Comparison of ENCODE assay signal across 25 cellular contexts in genomic region chr22:44071760-44072159, GRCh38.
"Had no signal": no experiment of that assay in that cellular context is flagged by ENCODE, and none has a peak within 500 bp of the region (broad histone marks: within the 10 kb centered on the region; RNA-seq: fewer than 3 reads in every experiment).

No MANE protein-coding gene starts in this region.

- H2AFZ ChIP-seq: hepatocyte had no signal

- H3K36me3 ChIP-seq: heart right ventricle, left lung, lower lobe of right lung, ovary, prostate gland, right lobe of liver, tibial nerve, uterus had no signal

- DNase-seq: heart right ventricle; kidney glomerular epithelial cell; left cardiac atrium; left lung; lower lobe of right lung; mammary epithelial cell; mesendoderm; naive thymus-derived CD4-positive, alpha-beta T cell; ovary; right lobe of liver; stimulated activated CD4-positive, alpha-beta T cell treated with anti-CD3 and anti-CD28 coated beads, Interleukin-1b, Interleukin-23, amount 100 ng/mL, for 48 hours; stimulated activated CD4-positive, alpha-beta T cell treated with anti-CD3 and anti-CD28 coated beads, Interleukin-2, amount 100 ng/mL, for 48 hours; stimulated activated CD4-positive, alpha-beta T cell treated with anti-CD3 and anti-CD28 coated beads, Interleukin-4, amount 100 ng/mL, for 4 hours; stimulated activated CD8-positive, alpha-beta memory T cell treated with anti-CD3 and anti-CD28 coated beads, Interleukin-4, amount 100 ng/mL, for 48 hours; stimulated activated naive CD4-positive, alpha-beta T cell treated with Interleukin-2 at 50 U/mL for 16 hours; stimulated activated naive CD8-positive, alpha-beta T cell treated with anti-CD3 and anti-CD28 coated beads, Interleukin-15, amount 100 ng/mL, for 72 hours had no signal

- H3K27ac ChIP-seq: hepatocyte, left lung, lower lobe of right lung, ovary, prostate gland, right lobe of liver, tibial nerve, uterus had no signal

- H3K4me3 ChIP-seq: heart right ventricle, hepatocyte, left lung, lower lobe of right lung, ovary, prostate gland, right lobe of liver, smooth muscle cell, tibial nerve, uterus had no signal

- H3K9me3 Mint-ChIP-seq: mesothelial cell of epicardium; naive thymus-derived CD4-positive, alpha-beta T cell; natural killer cell treated with Interleukin-12 subunit alpha and Interleukin-12 subunit beta and Interleukin-15 and Interleukin-18, amount 100 ng/mL, for 72 hours; stimulated activated memory B cell treated with anti-CD40 and anti-IgM and Interleukin-4, amounts not matched to agents 10 μg/mL and 1 μg/mL and 100 μg/mL, for 72 hours; stimulated activated naive CD8-positive, alpha-beta T cell treated with anti-CD3 and anti-CD28 coated beads, Interleukin-15, amount 100 ng/mL, for 72 hours; type B pancreatic cell had no signal

- H3K27me3 ChIP-seq: heart right ventricle, hepatocyte, left lung, ovary, right lobe of liver, tibial nerve, uterus had no signal

- H3K27me3 Mint-ChIP-seq: stimulated activated memory B cell treated with anti-CD40 and anti-IgM and Interleukin-4, amounts not matched to agents 10 μg/mL and 1 μg/mL and 100 μg/mL, for 72 hours; type B pancreatic cell had no signal

- ATAC-seq: left lung; lower lobe of right lung; naive thymus-derived CD4-positive, alpha-beta T cell; natural killer cell treated with Interleukin-12 subunit alpha and Interleukin-12 subunit beta and Interleukin-15 and Interleukin-18, amount 100 ng/mL, for 72 hours; right lobe of liver; stimulated activated memory B cell treated with anti-CD40 and anti-IgM and Interleukin-4, amounts not matched to agents 10 μg/mL and 1 μg/mL and 100 μg/mL, for 72 hours; stimulated activated naive CD8-positive, alpha-beta T cell treated with anti-CD3 and anti-CD28 coated beads, Interleukin-15, amount 100 ng/mL, for 72 hours had no signal

- H3K4me2 ChIP-seq: hepatocyte, smooth muscle cell had no signal

- H3K4me1 ChIP-seq: prostate gland, right lobe of liver had no signal

- H3K27ac Mint-ChIP-seq: mesothelial cell of epicardium; naive thymus-derived CD4-positive, alpha-beta T cell; natural killer cell treated with Interleukin-12 subunit alpha and Interleukin-12 subunit beta and Interleukin-15 and Interleukin-18, amount 100 ng/mL, for 72 hours; stimulated activated memory B cell treated with anti-CD40 and anti-IgM and Interleukin-4, amounts not matched to agents 10 μg/mL and 1 μg/mL and 100 μg/mL, for 72 hours; stimulated activated naive CD8-positive, alpha-beta T cell treated with anti-CD3 and anti-CD28 coated beads, Interleukin-15, amount 100 ng/mL, for 72 hours; type B pancreatic cell had no signal

- H3K79me2 ChIP-seq: hepatocyte had no signal

- H3K36me3 Mint-ChIP-seq: mesothelial cell of epicardium; naive thymus-derived CD4-positive, alpha-beta T cell; natural killer cell treated with Interleukin-12 subunit alpha and Interleukin-12 subunit beta and Interleukin-15 and Interleukin-18, amount 100 ng/mL, for 72 hours; type B pancreatic cell had no signal

- H3K9me3 ChIP-seq: heart right ventricle, left lung, lower lobe of right lung, ovary, prostate gland, right lobe of liver, tibial nerve, uterus had no signal

- H3K4me3 Mint-ChIP-seq: mesothelial cell of epicardium; naive thymus-derived CD4-positive, alpha-beta T cell; natural killer cell treated with Interleukin-12 subunit alpha and Interleukin-12 subunit beta and Interleukin-15 and Interleukin-18, amount 100 ng/mL, for 72 hours; stimulated activated memory B cell treated with anti-CD40 and anti-IgM and Interleukin-4, amounts not matched to agents 10 μg/mL and 1 μg/mL and 100 μg/mL, for 72 hours; stimulated activated naive CD8-positive, alpha-beta T cell treated with anti-CD3 and anti-CD28 coated beads, Interleukin-15, amount 100 ng/mL, for 72 hours; type B pancreatic cell had no signal
